ENCODE assay signal across 25 cellular contexts in the genomic region with DNA sequence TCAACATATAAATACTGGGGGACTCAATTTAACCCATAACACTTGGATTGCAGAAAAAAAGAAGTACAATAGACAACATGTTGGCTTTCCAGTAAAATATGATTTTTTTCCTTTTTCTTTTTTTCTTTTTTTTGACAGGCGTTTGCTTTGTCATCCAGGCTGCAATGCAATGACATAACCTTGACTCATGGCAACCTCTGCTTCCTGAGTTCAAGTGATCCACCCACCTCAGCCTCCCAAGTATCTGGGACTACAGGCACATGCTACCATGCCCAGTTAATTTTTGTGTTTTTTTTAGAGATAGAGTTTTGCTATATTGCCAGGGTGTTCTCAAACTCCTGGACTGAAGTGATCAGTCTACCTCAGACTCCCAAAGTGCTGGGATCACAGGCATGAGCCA.
DNase-seq lines count a peak whose midpoint lies in the region; ATAC-seq and TF ChIP-seq lines count a peak whose summit lies in the region.
"Had no signal": no experiment of that assay in that cellular context is flagged by ENCODE, and none has a peak within 500 bp of the region (broad histone marks: within the 10 kb centered on the region; RNA-seq: fewer than 3 reads in every experiment).

No MANE protein-coding gene starts in this region.

- no peaks in the 10 kb centered on the region for H3K27me3 ChIP-seq in sigmoid colon
- H3K27me3 ChIP-seq: gastrocnemius medialis, uterus had no signal

- TF ChIP-seq EP300 in sigmoid colon (IDR thresholded peaks at IDR 0.05) = no peak

- intact Hi-C loops in sigmoid colon (cut with DNase I) = no loop called here

- WGBS in sigmoid colon, 2 donors = 52 to 71% methylated on average over 1 of the region's 1 CpG

- H3K4me3 ChIP-seq in astrocyte of the spinal cord (ENCODE audit: low read depth, low read length) (no peak overlapping the region), sigmoid colon (no peak overlapping the region)
- H3K4me3 ChIP-seq: gastrocnemius medialis, GM12878, skin epidermis, uterus had no signal

- H3K36me3 ChIP-seq in sigmoid colon = no peaks in the 10 kb centered on the region
- H3K36me3 ChIP-seq: gastrocnemius medialis, uterus had no signal

- in situ Hi-C loops in astrocyte of the spinal cord (cut with HindIII; ENCODE audit: low sequenced_read_pairs) = no loop called here

- no peak for ATAC-seq in HG02610 (IDR thresholded peaks at IDR 0.05; ENCODE audit: unreplicated experiment)
- ATAC-seq: activated CD8-positive, alpha-beta T cell treated with anti-CD3 and anti-CD28 coated beads, Interleukin-2, amount 10 ng/mL, durations not matched to agents 7 days and 5 days; gastrocnemius medialis; GM12878; stimulated activated effector memory CD8-positive, alpha-beta T cell treated with anti-CD3 and anti-CD28 coated beads, Interleukin-12 subunit alpha, Interleukin-12 subunit beta, amount 100 ng/mL, for 72 hours had no signal

- TF ChIP-seq CTCF in astrocyte of the spinal cord (IDR thresholded peaks at IDR 0.05; ENCODE audit: low read depth, low read length) (no peak), sigmoid colon (IDR thresholded peaks at IDR 0.05) (no peak)

- TF ChIP-seq POLR2A in sigmoid colon (IDR thresholded peaks at IDR 0.05) = no peak

- no peaks in the 10 kb centered on the region for H3K9me3 ChIP-seq in sigmoid colon
- H3K9me3 ChIP-seq: gastrocnemius medialis, uterus had no signal

- no peaks in the 10 kb centered on the region for H3K4me1 ChIP-seq in sigmoid colon
- H3K4me1 ChIP-seq: gastrocnemius medialis, uterus had no signal

- peak; percentile 52 for DNase-seq in EH (ENCODE audit: low read depth)
- peak; percentile 9 for DNase-seq in HS-27A (ENCODE audit: low read depth)
- peak; percentile 11 for DNase-seq in astrocyte of the spinal cord (ENCODE audit: low read depth, low spot score)
- peak; percentile 9 for DNase-seq in glomerular visceral epithelial cell (ENCODE audit: extremely low spot score)
- DNase-seq in CD1c-positive myeloid dendritic cell (ENCODE audit: extremely low spot score) = no peak
- DNase-seq in NCI-H128 (lab: John Stamatoyannopoulos, UW; ENCODE audit: unreplicated experiment) = no peak
- no peak for DNase-seq in sigmoid colon
- DNase-seq: activated CD8-positive, alpha-beta T cell treated with anti-CD3 and anti-CD28 coated beads, Interleukin-2, amount 10 ng/mL, durations not matched to agents 7 days and 5 days; activated T-cell treated with anti-CD3 and anti-CD28 coated beads, Interleukin-2, amount 50 U/mL, for 1 hour; gastrocnemius medialis; GF-D8; GOT3; MM.1S; NCI-H1436 treated with DMSO at 0.1 percent for 48 hours; NCI-H524 treated with DMSO at 0.1 percent for 48 hours; RPMI8226; stimulated activated CD4-positive, alpha-beta T cell treated with anti-CD3 and anti-CD28 coated beads, Interleukin-1b, Interleukin-23, amount 100 ng/mL, for 48 hours; T1000; uterus had no signal

- H3K27ac ChIP-seq in sigmoid colon = no peak overlapping the region
- H3K27ac ChIP-seq: C4-2B, gastrocnemius medialis, HL-60, skin epidermis, uterus had no signal

Comparison
In these comparisons a context has a peak if more than half of its experiments do, and no peak if none do; other contexts are left out.
1. DNase-seq: peak in EH (single experiment), HS-27A (single experiment), astrocyte of the spinal cord (single experiment) and glomerular visceral epithelial cell (single experiment); none in CD1c-positive myeloid dendritic cell (single experiment), NCI-H128 (single experiment) and sigmoid colon (single experiment).